2 cellular contexts compared by ENCODE assay signal in genomic region chr7:127578036-127578684, GRCh38.
A peak's percentile ranks its signal among the peaks of the same experiment; 100 is the strongest.
TF ChIP-seq lines count a peak whose summit lies in the region.

No MANE protein-coding gene starts in this region.

TF ChIP-seq in GM23338, 12 proteins besides CTCF, POLR2A, EP300 and RAD21:
- TF ChIP-seq REST (IDR thresholded peaks at IDR 0.05; ENCODE audit: unreplicated experiment) (no peak), ZNF331 (CRISPR knock-in tag; IDR thresholded peaks at IDR 0.05; ENCODE audit: low read depth) (no peak), CREB1 (CRISPR knock-in tag; IDR thresholded peaks at IDR 0.05; ENCODE audit: low read depth) (no peak), ZNF114 (CRISPR knock-in tag; IDR thresholded peaks at IDR 0.05) (no peak), STAT1 (IDR thresholded peaks at IDR 0.05; ENCODE audit: unreplicated experiment) (no peak), EZH2phosphoT487 (IDR thresholded peaks at IDR 0.05; ENCODE audit: unreplicated experiment) (no peak), NANOG (IDR thresholded peaks at IDR 0.05; ENCODE audit: borderline replicate concordance) (no peak), ETS1 (IDR thresholded peaks at IDR 0.05) (no peak), JUNB (IDR thresholded peaks at IDR 0.05; ENCODE audit: unreplicated experiment) (no peak), EZH2 (IDR thresholded peaks at IDR 0.05; ENCODE audit: low read depth, unreplicated experiment) (no peak), ZNF462 (CRISPR knock-in tag; IDR thresholded peaks at IDR 0.05) (no peak), POLR2AphosphoS5 (IDR thresholded peaks at IDR 0.05; ENCODE audit: low read depth) (no peak)

TF ChIP-seq in SK-N-SH, 30 proteins besides CTCF, POLR2A, EP300 and RAD21 (continued from another document):
- TF ChIP-seq USF2 (IDR thresholded peaks at IDR 0.05; ENCODE audit: borderline replicate concordance, low read depth, low read length) (no peak), FOXJ3 (CRISPR knock-in tag; IDR thresholded peaks at IDR 0.05) (no peak), MEF2A (IDR thresholded peaks at IDR 0.05; ENCODE audit: borderline replicate concordance, low read depth) (no peak), NRF1 (IDR thresholded peaks at IDR 0.05; ENCODE audit: low read depth, low read length) (no peak), TCF12 (IDR thresholded peaks at IDR 0.05) (0 out of 2 replicates have a peak, but pooled peaks have one; percentile 5), REST (IDR thresholded peaks at IDR 0.05; ENCODE audit: low read depth, low read length) (no peak), MXI1 (IDR thresholded peaks at IDR 0.05; ENCODE audit: low read depth, low read length) (no peak; the same call in 1 of the 2 replicates), FOSL2 (IDR thresholded peaks at IDR 0.05; ENCODE audit: borderline replicate concordance, low read depth) (no peak)
